16 cellular contexts compared by ENCODE assay signal in genomic region chr9:714675-715074, GRCh38.
DNase-seq lines count a peak whose midpoint lies in the region; ATAC-seq and TF ChIP-seq lines count a peak whose summit lies in the region.
"Had no signal": no experiment of that assay in that cellular context is flagged by ENCODE, and none has a peak within 500 bp of the region (broad histone marks: within the 10 kb centered on the region; RNA-seq: fewer than 3 reads in every experiment).

No MANE protein-coding gene starts in this region.

- H3K4me1 ChIP-seq in heart right ventricle (peaks cover 7 to 73% (median 50%) of the 10 kb centered on the region in 9 donors), esophagus squamous epithelium (peaks cover 16 to 88% (median 29%) of the 10 kb centered on the region in 3 donors), psoas muscle (peaks cover 60% of the 10 kb centered on the region), aorta (ENCODE audit: control insufficient read depth in 1 of 2, insufficient read depth in 2 of 2, low read length in 2 of 2) (peaks cover 0 to 3% of the 10 kb centered on the region in 2 donors), lower lobe of right lung (peaks cover 31% of the 10 kb centered on the region)

- TF ChIP-seq CTCF in heart right ventricle (IDR thresholded peaks at IDR 0.05) (no peak), esophagus squamous epithelium (IDR thresholded peaks at IDR 0.05) (no peak), psoas muscle (IDR thresholded peaks at IDR 0.05) (no peak), lower lobe of right lung (IDR thresholded peaks at IDR 0.05) (no peak), WERI-Rb-1 (IDR thresholded peaks at IDR 0.05; ENCODE audit: low read depth, low read length) (no peak)

- WGBS in heart right ventricle, 2 donors, result 59 to 65% methylated on average over 2 of the region's 2 CpGs
- WGBS in esophagus squamous epithelium, 2 donors, result 60 to 66% methylated on average over 2 of the region's 2 CpGs
- 46 to 72% (median 70%) methylated on average over 2 of the region's 2 CpGs for WGBS in psoas muscle, 3 donors
- WGBS in aorta, 2 donors, result 0 to 4% methylated on average over 2 of the region's 2 CpGs

- H3K9me3 ChIP-seq in heart right ventricle (no peaks in the 10 kb centered on the region), esophagus squamous epithelium (no peaks in the 10 kb centered on the region), psoas muscle (no peaks in the 10 kb centered on the region), aorta (ENCODE audit: control insufficient read depth, low read length) (no peaks in the 10 kb centered on the region), lower lobe of right lung (no peaks in the 10 kb centered on the region), WERI-Rb-1 (ENCODE audit: severe bottlenecking) (no peaks in the 10 kb centered on the region)

- intact Hi-C loops in heart right ventricle (cut with DNase I), result loop anchor here in 2 of 10 donors (5.0 kb wide), 1 partner anchor 33 kb away; no protein-coding TSS in a partner anchor
- intact Hi-C loops in Right ventricle myocardium inferior (cut with DNase I), result loop anchor here (2.0 kb wide), 1 partner anchor 20 kb away; no protein-coding TSS in a partner anchor
- intact Hi-C loops in esophagus squamous epithelium (cut with DNase I), result no loop called here
- intact Hi-C loops in psoas muscle (cut with DNase I), result no loop called here
- intact Hi-C loops in aorta (cut with DNase I), result loop anchor here in 1 of 2 donors (5.0 kb wide), 2 partner anchors 38 to 97 kb away; no protein-coding TSS in a partner anchor
- intact Hi-C loops in lower lobe of right lung (cut with DNase I), result no loop called here

- H3K36me3 ChIP-seq in heart right ventricle (peaks cover 0 to 45% (median 23%) of the 10 kb centered on the region in 9 donors), esophagus squamous epithelium (peaks cover 17 to 59% (median 22%) of the 10 kb centered on the region in 3 donors), psoas muscle (ENCODE audit: insufficient read depth in 1 of 2, low read depth in 1 of 2) (peaks cover 7 to 36% of the 10 kb centered on the region in 2 donors), aorta (ENCODE audit: control insufficient read depth in 1 of 2, insufficient read depth in 2 of 2, low read length in 1 of 2) (peaks cover 0 to 9% of the 10 kb centered on the region in 2 donors), lower lobe of right lung (peaks cover 23% of the 10 kb centered on the region), WERI-Rb-1 (peaks cover 38% of the 10 kb centered on the region)
- H3K36me3 ChIP-seq: neural progenitor cell had no signal

- no peak for DNase-seq in heart right ventricle
- no peak for DNase-seq in Right ventricle myocardium inferior (ENCODE audit: missing footprints)
- DNase-seq in esophagus squamous epithelium (lab: John Stamatoyannopoulos, UW), result no peak
- DNase-seq in psoas muscle, result no peak
- DNase-seq in aorta, result no peak
- DNase-seq in lower lobe of right lung, result no peak
- no peak for DNase-seq in cerebellar nuclear complex (lab: John Stamatoyannopoulos, UW)
- no peak for DNase-seq in WERI-Rb-1
- DNase-seq: activated CD4-positive, alpha-beta T cell treated with anti-CD3 and anti-CD28 coated beads, Interleukin-2, amount 50 U/mL, for 4 hours; activated naive CD8-positive, alpha-beta T cell treated with anti-CD3 and anti-CD28 coated beads, Interleukin-2, amount 50 U/mL, for 24 hours; activated T-cell treated with anti-CD3 and anti-CD28 coated beads, Interleukin-2, amount 50 U/mL, for 48 hours; CD4-positive, alpha-beta T cell; left colon; NCI-H1048 had no signal

- peak overlapping the region in 9 of 10 donors; percentile 5 to 80 (median 46) for H3K27ac ChIP-seq in heart right ventricle
- peak overlapping the region in 3 of 4 donors; percentile 65 to 78 (median 67) for H3K27ac ChIP-seq in esophagus squamous epithelium
- H3K27ac ChIP-seq in psoas muscle, result peak overlapping the region; percentile 82
- H3K27ac ChIP-seq in aorta (ENCODE audit: low read depth in 1 of 2, low read length in 2 of 2), result peak overlapping the region; percentile 78 to 99
- H3K27ac ChIP-seq in lower lobe of right lung, result no peak overlapping the region
- H3K27ac ChIP-seq in WERI-Rb-1, result no peak overlapping the region
- H3K27ac ChIP-seq: neural progenitor cell had no signal

- H3K4me3 ChIP-seq in heart right ventricle (no peak overlapping the region), esophagus squamous epithelium (peak overlapping the region in 1 of 4 donors; percentile 48), psoas muscle (no peak overlapping the region), aorta (ENCODE audit: low read length in 2 of 2) (peak overlapping the region; percentile 74 to 81), lower lobe of right lung (no peak overlapping the region), WERI-Rb-1 (ENCODE audit: low read depth, low read length) (no peak overlapping the region)
- H3K4me3 ChIP-seq: neural progenitor cell, skin epidermis had no signal

- ATAC-seq in heart right ventricle, result no peak
- no peak for ATAC-seq in Right ventricle myocardium inferior
- no peak for ATAC-seq in psoas muscle
- peak; percentile 34 for ATAC-seq in aorta (ENCODE audit: low FRiP score)
- no peak for ATAC-seq in lower lobe of right lung
- ATAC-seq: activated naive CD8-positive, alpha-beta T cell treated with anti-CD3 and anti-CD28 coated beads, Interleukin-2, amount 50 U/mL, for 24 hours; left colon had no signal

- no peak for TF ChIP-seq POLR2A in esophagus squamous epithelium (IDR thresholded peaks at IDR 0.05)

- no peaks in the 10 kb centered on the region for H3K27me3 ChIP-seq in heart right ventricle
- H3K27me3 ChIP-seq in esophagus squamous epithelium, result no peaks in the 10 kb centered on the region
- H3K27me3 ChIP-seq in psoas muscle (ENCODE audit: insufficient read depth in 3 of 3, low read length in 2 of 3), result no peaks in the 10 kb centered on the region
- H3K27me3 ChIP-seq in aorta (ENCODE audit: control insufficient read depth in 1 of 2, insufficient read depth in 2 of 2, low read length in 1 of 2), result no peaks in the 10 kb centered on the region
- no peaks in the 10 kb centered on the region for H3K27me3 ChIP-seq in lower lobe of right lung (ENCODE audit: low read depth)
- H3K27me3 ChIP-seq in WERI-Rb-1 (ENCODE audit: insufficient read depth, low read depth, severe bottlenecking), result no peaks in the 10 kb centered on the region
- H3K27me3 ChIP-seq: neural progenitor cell had no signal

Comparison
In these comparisons a context has a peak if more than half of its experiments do, and no peak if none do; other contexts are left out.
1. H3K27ac ChIP-seq: peak in heart right ventricle (9 of 10), esophagus squamous epithelium (3 of 4), psoas muscle (single experiment) and aorta (2 of 2); none in lower lobe of right lung (single experiment) and WERI-Rb-1 (single experiment).
2. H3K4me3 ChIP-seq: peak in aorta (2 of 2); none in heart right ventricle (0 of 10), psoas muscle (single experiment), lower lobe of right lung (single experiment) and WERI-Rb-1 (single experiment).